ENCODE assay signal across 8 cellular contexts in the genomic region with DNA sequence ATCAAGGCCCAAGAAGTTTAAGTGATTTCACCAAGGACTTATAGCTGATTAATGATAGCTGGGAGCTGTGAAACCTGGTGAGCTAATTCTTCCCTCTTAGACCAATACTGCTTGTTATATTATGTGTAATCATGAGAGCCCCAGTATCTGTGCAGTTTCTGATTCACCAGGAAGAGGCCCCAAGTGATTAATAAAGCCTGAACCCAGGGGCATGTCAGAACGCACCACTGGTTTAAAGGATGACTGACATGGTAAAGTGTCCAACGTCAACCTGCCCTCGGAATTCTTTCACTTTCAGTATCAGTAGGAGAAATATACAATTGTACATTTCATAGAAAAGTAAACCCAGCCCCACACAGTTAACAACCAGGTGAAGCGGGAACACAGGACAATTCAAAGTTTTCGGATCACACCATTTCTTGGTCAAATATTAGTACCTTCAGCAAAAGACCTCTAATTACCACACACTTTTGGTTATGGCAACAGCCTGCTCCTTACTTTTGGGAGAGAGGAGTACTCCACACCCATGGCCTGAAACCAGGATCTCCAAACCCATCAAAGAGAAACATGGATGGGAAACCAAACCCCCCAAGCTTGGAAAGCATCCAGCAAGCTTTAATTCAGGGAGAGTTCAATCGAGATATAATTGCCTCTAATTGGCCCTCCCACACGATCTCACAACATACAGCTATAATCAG.
DNase-seq lines count a peak whose midpoint lies in the region; ATAC-seq lines count a peak whose summit lies in the region.

No MANE protein-coding gene starts in this region.

- H3K9me3 Mint-ChIP-seq in stimulated activated naive CD8-positive, alpha-beta T cell treated with anti-CD3 and anti-CD28 coated beads, Interleukin-15, amount 100 ng/mL, for 72 hours, result no peaks in the 10 kb centered on the region

- peak overlapping the region; percentile 36 to 50 for H3K4me3 Mint-ChIP-seq in stimulated activated naive CD8-positive, alpha-beta T cell treated with anti-CD3 and anti-CD28 coated beads, Interleukin-15, amount 100 ng/mL, for 72 hours

- peak overlapping the region; percentile 29 to 84 for H3K27ac Mint-ChIP-seq in stimulated activated naive CD8-positive, alpha-beta T cell treated with anti-CD3 and anti-CD28 coated beads, Interleukin-15, amount 100 ng/mL, for 72 hours

- H3K27me3 Mint-ChIP-seq in stimulated activated naive CD8-positive, alpha-beta T cell treated with anti-CD3 and anti-CD28 coated beads, Interleukin-15, amount 100 ng/mL, for 72 hours, result no peaks in the 10 kb centered on the region

- peaks cover 16% of the 10 kb centered on the region for H3K4me1 Mint-ChIP-seq in stimulated activated naive CD8-positive, alpha-beta T cell treated with anti-CD3 and anti-CD28 coated beads, Interleukin-15, amount 100 ng/mL, for 72 hours

- ATAC-seq in GM19397 (IDR thresholded peaks at IDR 0.05; ENCODE audit: unreplicated experiment) (peak; percentile 84), HG03457 (IDR thresholded peaks at IDR 0.05; ENCODE audit: unreplicated experiment) (peak; percentile 97)
- ATAC-seq in stimulated activated naive CD8-positive, alpha-beta T cell treated with anti-CD3 and anti-CD28 coated beads, Interleukin-15, amount 100 ng/mL, for 72 hours, result peak; percentile 100

- peak; percentile 36 for DNase-seq in DMS153 treated with DMSO at 0.1 percent for 48 hours (lab: John Stamatoyannopoulos, UW; ENCODE audit: unreplicated experiment)
- DNase-seq in activated T-cell treated with anti-CD3 and anti-CD28 coated beads, Interleukin-2, amount 50 U/mL, for 48 hours, result peak; percentile 50 to 59
- peak; percentile 90 for DNase-seq in kidney glomerular epithelial cell (lab: John Stamatoyannopoulos, UW)
- peak; percentile 44 to 75 for DNase-seq in stimulated activated naive CD8-positive, alpha-beta T cell treated with anti-CD3 and anti-CD28 coated beads, Interleukin-15, amount 100 ng/mL, for 72 hours
- no peak for DNase-seq in GOT3 (lab: John Stamatoyannopoulos, UW)
- DNase-seq in NCI-H2107 treated with DMSO at 0.1 percent for 48 hours (lab: John Stamatoyannopoulos, UW; ENCODE audit: unreplicated experiment), result no peak

Comparison
In these comparisons a context has a peak if more than half of its experiments do, and no peak if none do; other contexts are left out.
1. DNase-seq: peak in DMS153 treated with DMSO at 0.1 percent for 48 hours (single experiment), activated T-cell treated with anti-CD3 and anti-CD28 coated beads, Interleukin-2, amount 50 U/mL, for 48 hours (2 of 2), kidney glomerular epithelial cell (single experiment) and stimulated activated naive CD8-positive, alpha-beta T cell treated with anti-CD3 and anti-CD28 coated beads, Interleukin-15, amount 100 ng/mL, for 72 hours (2 of 2); none in GOT3 (single experiment) and NCI-H2107 treated with DMSO at 0.1 percent for 48 hours (single experiment).
2. Peak in every context shown above with its lines, with median percentiles within 50 percentile points of each other: ATAC-seq.